8 cellular contexts compared by ENCODE assay signal in genomic region chr4:1011022-1011694, GRCh38. TPM values are rescaled to one million over a fixed set of nuclear protein-coding genes. Genes with fewer than 3 reads are reported as not detected.
DNase-seq lines count a peak whose midpoint lies in the region; ATAC-seq and TF ChIP-seq lines count a peak whose summit lies in the region.

TSS of gene FGFRL1 (plus strand) at chr4:1011626. CDS start at chr4:1012486, 860 bp downstream.

- DNase-seq in M059J (ENCODE audit: low read depth): peak; percentile 84
- peak; percentile 84 to 93 for DNase-seq in cardiac fibroblast (ENCODE audit: low read depth in 2 of 2)
- peak; percentile 94 for DNase-seq in islet precursor cell
- peak; percentile 80 to 93 for DNase-seq in stimulated activated CD4-positive, alpha-beta T cell treated with anti-CD3 and anti-CD28 coated beads, Interleukin-12 subunit alpha, Interleukin-12 subunit beta, amount 100 ng/mL, for 24 hours (ENCODE audit: low read depth in 2 of 2)

- H3K9me3 ChIP-seq in BLaER1 treated with 17β-estradiol and CSF1 and Interleukin-3, amounts not matched to agents 10 nM and 100 nM (replicated peaks in 1 of 11): peaks cover 0 to 7% (median 0%) of the 10 kb centered on the region in 11 experiments; a peak in 2 of 22 replicates

- H3K4me1 ChIP-seq in BLaER1 treated with 17β-estradiol and CSF1 and Interleukin-3, amounts not matched to agents 10 nM and 100 nM: peaks cover 58 to 63% (median 62%) of the 10 kb centered on the region in 10 experiments

- no peak for TF ChIP-seq CTCF in cardiac fibroblast (IDR thresholded peaks at IDR 0.05; ENCODE audit: low read depth, low read length)

- H3K4me3 ChIP-seq in BLaER1 treated with 17β-estradiol and CSF1 and Interleukin-3, amounts not matched to agents 10 nM and 100 nM: peak within 1 kb of the TSS; percentile 65 to 79 (median 71)
- H3K4me3 ChIP-seq in cardiac fibroblast (replicated peaks in 1 of 2; ENCODE audit: low read depth in 2 of 2, low read length in 2 of 2): peak within 1 kb of the TSS; percentile 49 to 61

- H3K27me3 ChIP-seq in BLaER1 treated with 17β-estradiol and CSF1 and Interleukin-3, amounts not matched to agents 10 nM and 100 nM: peaks cover 44 to 48% (median 47%) of the 10 kb centered on the region in 11 experiments

- peaks cover 0 to 63% (median 53%) of the 10 kb centered on the region in 11 experiments; a peak in 20 of 22 replicates for H4K20me1 ChIP-seq in BLaER1 treated with 17β-estradiol and CSF1 and Interleukin-3, amounts not matched to agents 10 nM and 100 nM

- peak within 1 kb of the TSS; percentile 90 to 100 (median 99) for H3K4me2 ChIP-seq in BLaER1 treated with 17β-estradiol and CSF1 and Interleukin-3, amounts not matched to agents 10 nM and 100 nM

- peak within 1 kb of the TSS in 9 of 11 experiments; percentile 31 to 76 (median 69); a peak in 18 of 22 replicates for H3K27ac ChIP-seq in BLaER1 treated with 17β-estradiol and CSF1 and Interleukin-3, amounts not matched to agents 10 nM and 100 nM

- ATAC-seq in GM21447 (IDR thresholded peaks at IDR 0.05; ENCODE audit: unreplicated experiment) (peak; percentile 38), HG02970 (IDR thresholded peaks at IDR 0.05; ENCODE audit: low FRiP score, unreplicated experiment) (no peak)
- ATAC-seq in activated CD4-positive, CD25-positive, alpha-beta regulatory T cell treated with anti-CD3 and anti-CD28 coated beads, Interleukin-2, amount 50 U/mL, for 24 hours: peak; percentile 60 to 64

- peaks cover 0 to 21% (median 11%) of the 10 kb centered on the region in 11 experiments; a peak in 10 of 22 replicates for H3K36me3 ChIP-seq in BLaER1 treated with 17β-estradiol and CSF1 and Interleukin-3, amounts not matched to agents 10 nM and 100 nM

- H3K9ac ChIP-seq in BLaER1 treated with 17β-estradiol and CSF1 and Interleukin-3, amounts not matched to agents 10 nM and 100 nM: peak within 1 kb of the TSS; percentile 68 to 89 (median 77); a peak in 21 of 22 replicates

RNA-seq across cellular contexts. Expression of gene FGFRL1, which starts in this region (rescaled TPM):
- 45.3 and 82.5 TPM in 2 replicates for total RNA-seq in M059J (2014; rRNA removed; shearing (Covaris generic))
